20 cellular contexts compared by ENCODE assay signal in the genomic region with DNA sequence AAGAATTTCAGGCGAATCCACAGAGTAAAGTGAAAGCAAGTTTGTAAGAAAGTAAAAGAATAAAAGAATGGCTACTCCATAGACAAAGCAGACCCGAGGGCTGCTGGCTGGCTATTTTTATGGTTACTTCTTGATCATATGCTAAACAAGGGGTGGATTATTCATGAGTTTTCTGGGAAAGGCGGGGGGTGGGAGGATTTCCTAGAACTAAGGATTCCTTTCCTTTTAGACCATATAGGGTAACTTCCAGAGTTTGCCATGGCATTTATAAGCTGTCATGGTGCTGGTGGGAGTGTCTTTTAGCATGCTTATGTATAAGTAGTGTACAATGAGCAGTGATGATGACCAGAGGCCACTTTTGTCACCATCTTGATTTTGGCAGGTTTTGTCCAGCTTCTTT. TPM values are rescaled to one million over a fixed set of nuclear protein-coding genes. Genes with fewer than 3 reads are reported as not detected.
DNase-seq lines count a peak whose midpoint lies in the region; ATAC-seq, FAIRE-seq and TF ChIP-seq lines count a peak whose summit lies in the region.
"Had no signal": no experiment of that assay in that cellular context is flagged by ENCODE, and none has a peak within 500 bp of the region (broad histone marks: within the 10 kb centered on the region; RNA-seq: fewer than 3 reads in every experiment).

No MANE protein-coding gene starts in this region.

- no peak overlapping the region for H3K4me3 Mint-ChIP-seq in astrocyte (ENCODE audit: unreplicated experiment)
- H3K4me3 Mint-ChIP-seq: CD8-positive, alpha-beta memory T cell; nephron had no signal

- CTCF ChIA-PET in SK-N-SH (lab: Yijun Ruan, JAX), result interaction anchor here (3.1 to 4.8 kb wide), 2 partner anchors 127 to 145 kb away, joined by 15 to 50 read pairs; no protein-coding TSS in a partner anchor

- H3K9me3 Mint-ChIP-seq in astrocyte (ENCODE audit: unreplicated experiment), result peaks cover 4% of the 10 kb centered on the region
- H3K9me3 Mint-ChIP-seq: CD8-positive, alpha-beta memory T cell had no signal

- H3K9me3 ChIP-seq in SK-N-SH, result no peaks in the 10 kb centered on the region
- H3K9me3 ChIP-seq in astrocyte (ENCODE audit: insufficient read depth, low read depth, low read length), result no peaks in the 10 kb centered on the region
- H3K9me3 ChIP-seq: transverse colon had no signal

- peak; percentile 26 for FAIRE-seq in astrocyte (lab: Jason Lieb, UNC)
- FAIRE-seq: G401.6 had no signal

- H3K36me3 Mint-ChIP-seq in astrocyte (ENCODE audit: low read depth, unreplicated experiment), result no peaks in the 10 kb centered on the region
- H3K36me3 Mint-ChIP-seq: CD8-positive, alpha-beta memory T cell had no signal

- H3K4me1 Mint-ChIP-seq in astrocyte (ENCODE audit: low read depth, unreplicated experiment), result peaks cover 28% of the 10 kb centered on the region

- no peak overlapping the region for H3K27ac ChIP-seq in SK-N-SH (ENCODE audit: low read depth in 2 of 2, low read length in 1 of 2)
- peak overlapping the region; percentile 97 for H3K27ac ChIP-seq in astrocyte (ENCODE audit: low read depth, low read length)
- H3K27ac ChIP-seq: 22Rv1, transverse colon had no signal

- POLR2A ChIA-PET in SK-N-SH (lab: Yijun Ruan, JAX), result no interaction called here

- H3K27me3 Mint-ChIP-seq in astrocyte (ENCODE audit: low read depth, unreplicated experiment), result no peaks in the 10 kb centered on the region

- H2AFZ ChIP-seq in SK-N-SH (ENCODE audit: low read depth), result 0 out of 2 replicates have a peak overlapping the region, but pooled peaks have one; percentile 56
- H2AFZ ChIP-seq in astrocyte (ENCODE audit: low read depth, low read length), result no peak overlapping the region

- H4K20me1 ChIP-seq in SK-N-SH (ENCODE audit: insufficient read depth) (no peaks in the 10 kb centered on the region), astrocyte (ENCODE audit: insufficient read depth, low read length) (no peaks in the 10 kb centered on the region)

- ATAC-seq in SK-N-SH treated with all-trans-retinoic acid at 6 μM for 48 hours (no peak), GM21515 (IDR thresholded peaks at IDR 0.05; ENCODE audit: unreplicated experiment) (no peak), HG02623 (IDR thresholded peaks at IDR 0.05; ENCODE audit: unreplicated experiment) (no peak)
- ATAC-seq: right cardiac atrium had no signal

- DNase-seq in SK-N-SH (no peak), astrocyte (ENCODE audit: low read depth) (peak; percentile 87), fibroblast of villous mesenchyme (ENCODE audit: low read depth) (peak; percentile 72), NCI-H748 treated with DMSO at 0.1 percent for 48 hours (lab: John Stamatoyannopoulos, UW) (no peak), globus pallidus (ENCODE audit: low spot score) (no peak)
- DNase-seq: activated CD8-positive, alpha-beta memory T cell treated with anti-CD3 and anti-CD28 coated beads, Interleukin-2, amount 50 U/mL, for 4 hours; activated naive CD4-positive, alpha-beta T cell treated with anti-CD3 and anti-CD28 coated beads, Interleukin-2, amount 50 U/mL, for 16 hours; CD8-positive, alpha-beta memory T cell; NCI-H1436 treated with DMSO at 0.1 percent for 48 hours; NCI-H510A; right cardiac atrium; stimulated activated CD8-positive, alpha-beta memory T cell treated with anti-CD3 and anti-CD28 coated beads, Interleukin-4, amount 100 ng/mL, for 48 hours; transverse colon had no signal

- TF ChIP-seq EP300 in SK-N-SH (IDR thresholded peaks at IDR 0.05; ENCODE audit: borderline replicate concordance in 1 of 2, low read depth in 1 of 2, low read length in 1 of 2), result no peak

- H3K4me2 ChIP-seq in SK-N-SH (no peak overlapping the region), astrocyte (ENCODE audit: low read length) (peak overlapping the region; percentile 40)

- H3K4me1 ChIP-seq in SK-N-SH (ENCODE audit: control insufficient read depth in 1 of 2, insufficient read depth in 2 of 2, low read depth in 1 of 2, low read length in 1 of 2) (peaks cover 7 to 12% of the 10 kb centered on the region in 2 experiments; a peak in 2 of 4 replicates), astrocyte (ENCODE audit: insufficient read depth, low read length) (peaks cover 49% of the 10 kb centered on the region)

- TF ChIP-seq RAD21 in SK-N-SH (IDR thresholded peaks at IDR 0.05; ENCODE audit: low read length), result no peak

- H3K9ac ChIP-seq in SK-N-SH, result no peak overlapping the region
- H3K9ac ChIP-seq in astrocyte (ENCODE audit: low read length), result peak overlapping the region; percentile 58

- H3K79me2 ChIP-seq in SK-N-SH (ENCODE audit: insufficient read depth) (no peaks in the 10 kb centered on the region), astrocyte (ENCODE audit: insufficient read depth, low read length) (no peaks in the 10 kb centered on the region)

- no peak overlapping the region for H3K27ac Mint-ChIP-seq in astrocyte (ENCODE audit: unreplicated experiment)

- H3K27me3 ChIP-seq in SK-N-SH (ENCODE audit: insufficient read depth), result 0 out of 2 replicates have a peak, but pooled peaks cover 4% of the 10 kb centered on the region
- H3K27me3 ChIP-seq in astrocyte (ENCODE audit: insufficient read depth, low read length), result no peaks in the 10 kb centered on the region

- no peaks in the 10 kb centered on the region for H3K9me2 ChIP-seq in SK-N-SH

- no peak overlapping the region for H3K4me3 ChIP-seq in SK-N-SH (ENCODE audit: low read depth in 2 of 2, low read length in 1 of 2)
- no peak overlapping the region for H3K4me3 ChIP-seq in astrocyte (ENCODE audit: insufficient read depth, low read depth, low read length)
- H3K4me3 ChIP-seq in fibroblast of villous mesenchyme (ENCODE audit: low read depth, low read length), result no peak overlapping the region
- H3K4me3 ChIP-seq: lung, transverse colon had no signal

- TF ChIP-seq CTCF in SK-N-SH (IDR thresholded peaks at IDR 0.05), result no peak
- no peak for TF ChIP-seq CTCF in astrocyte (IDR thresholded peaks at IDR 0.05; ENCODE audit: insufficient read depth, low read depth, low read length)
- TF ChIP-seq CTCF in fibroblast of villous mesenchyme (IDR thresholded peaks at IDR 0.05; ENCODE audit: insufficient read depth, low read depth, low read length), result no peak

- WGBS in SK-N-SH (ENCODE audit: low lambda C conversion rate), result 47% methylated on average over 3 of the region's 3 CpGs

- H3K36me3 ChIP-seq in SK-N-SH (replicated peaks in 1 of 2; ENCODE audit: control insufficient read depth in 1 of 2, insufficient read depth in 2 of 2, low read length in 1 of 2), result no peaks in the 10 kb centered on the region
- no peaks in the 10 kb centered on the region for H3K36me3 ChIP-seq in astrocyte (ENCODE audit: insufficient read depth, low read length)
- H3K36me3 ChIP-seq: transverse colon had no signal

- H3F3A ChIP-seq in SK-N-SH (replicated peaks; ENCODE audit: insufficient read depth), result peaks cover 4% of the 10 kb centered on the region

TF ChIP-seq in SK-N-SH, 30 proteins besides CTCF, POLR2A, EP300 and RAD21:
- no peak for TF ChIP-seq RXRA (IDR thresholded peaks at IDR 0.05; ENCODE audit: borderline replicate concordance, low read depth)
- TF ChIP-seq ZBTB33 (IDR thresholded peaks at IDR 0.05; ENCODE audit: borderline replicate concordance, low read depth), result no peak

TF ChIP-seq in SK-N-SH treated with all-trans-retinoic acid at 6 μM for 48 hours, 23 proteins besides CTCF, POLR2A, EP300 and RAD21:
- TF ChIP-seq ZNF70 (CRISPR knock-in tag; IDR thresholded peaks at IDR 0.05), result no peak
- no peak for TF ChIP-seq TCF4 (CRISPR knock-in tag; IDR thresholded peaks at IDR 0.05; ENCODE audit: borderline replicate concordance)
- TF ChIP-seq ESRRG (CRISPR knock-in tag; IDR thresholded peaks at IDR 0.05), result no peak
- TF ChIP-seq, protein P1, sequence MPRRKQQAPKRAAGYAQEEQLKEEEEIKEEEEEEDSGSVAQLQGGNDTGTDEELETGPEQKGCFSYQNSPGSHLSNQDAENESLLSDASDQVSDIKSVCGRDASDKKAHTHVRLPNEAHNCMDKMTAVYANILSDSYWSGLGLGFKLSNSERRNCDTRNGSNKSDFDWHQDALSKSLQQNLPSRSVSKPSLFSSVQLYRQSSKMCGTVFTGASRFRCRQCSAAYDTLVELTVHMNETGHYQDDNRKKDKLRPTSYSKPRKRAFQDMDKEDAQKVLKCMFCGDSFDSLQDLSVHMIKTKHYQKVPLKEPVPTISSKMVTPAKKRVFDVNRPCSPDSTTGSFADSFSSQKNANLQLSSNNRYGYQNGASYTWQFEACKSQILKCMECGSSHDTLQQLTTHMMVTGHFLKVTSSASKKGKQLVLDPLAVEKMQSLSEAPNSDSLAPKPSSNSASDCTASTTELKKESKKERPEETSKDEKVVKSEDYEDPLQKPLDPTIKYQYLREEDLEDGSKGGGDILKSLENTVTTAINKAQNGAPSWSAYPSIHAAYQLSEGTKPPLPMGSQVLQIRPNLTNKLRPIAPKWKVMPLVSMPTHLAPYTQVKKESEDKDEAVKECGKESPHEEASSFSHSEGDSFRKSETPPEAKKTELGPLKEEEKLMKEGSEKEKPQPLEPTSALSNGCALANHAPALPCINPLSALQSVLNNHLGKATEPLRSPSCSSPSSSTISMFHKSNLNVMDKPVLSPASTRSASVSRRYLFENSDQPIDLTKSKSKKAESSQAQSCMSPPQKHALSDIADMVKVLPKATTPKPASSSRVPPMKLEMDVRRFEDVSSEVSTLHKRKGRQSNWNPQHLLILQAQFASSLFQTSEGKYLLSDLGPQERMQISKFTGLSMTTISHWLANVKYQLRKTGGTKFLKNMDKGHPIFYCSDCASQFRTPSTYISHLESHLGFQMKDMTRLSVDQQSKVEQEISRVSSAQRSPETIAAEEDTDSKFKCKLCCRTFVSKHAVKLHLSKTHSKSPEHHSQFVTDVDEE (CRISPR knock-in tag; IDR thresholded peaks at IDR 0.05), result no peak
- TF ChIP-seq CSDC2 (CRISPR knock-in tag; IDR thresholded peaks at IDR 0.05), result no peak
- no peak for TF ChIP-seq RARB (CRISPR knock-in tag; IDR thresholded peaks at IDR 0.05)
- TF ChIP-seq ZFP3 (CRISPR knock-in tag; IDR thresholded peaks at IDR 0.05), result no peak
- TF ChIP-seq CREB5 (CRISPR knock-in tag; IDR thresholded peaks at IDR 0.05; ENCODE audit: low read depth), result no peak
- no peak for TF ChIP-seq BACH2 (CRISPR knock-in tag; IDR thresholded peaks at IDR 0.05; ENCODE audit: borderline replicate concordance)

RNA-seq across cellular contexts. Expression of gene SLC4A3, which starts 59.8 kb away (rescaled TPM):
- polyA plus RNA-seq in SK-N-SH (2012; rRNA removed), result 12.2 and 12.3 TPM in 2 replicates
- polyA plus RNA-seq in SK-N-SH (2012; cell fraction: cytosol; rRNA removed), result 3.9 and 5.1 TPM in 2 replicates
- 53.0 and 74.5 TPM in 2 replicates for polyA plus RNA-seq in SK-N-SH (2012; cell fraction: nucleus; rRNA removed)
- 10.9 and 11.2 TPM in 2 replicates for total RNA-seq in astrocyte
- 5.6 and 7.7 TPM in 2 replicates for total RNA-seq in fibroblast of villous mesenchyme
- polyA plus RNA-seq: CD8-positive, alpha-beta memory T cell had no signal

Comparison
In these comparisons a context has a peak if more than half of its experiments do, and no peak if none do; other contexts are left out.
1. DNase-seq: peak in astrocyte (single experiment) and fibroblast of villous mesenchyme (single experiment); none in SK-N-SH (single experiment), NCI-H748 treated with DMSO at 0.1 percent for 48 hours (single experiment) and globus pallidus (single experiment).